8 cellular contexts compared by ENCODE assay signal in genomic region chr19:13162749-13163608, GRCh38. TPM values are rescaled to one million over a fixed set of nuclear protein-coding genes. Genes with fewer than 3 reads are reported as not detected.
DNase-seq lines count a peak whose midpoint lies in the region; ATAC-seq and TF ChIP-seq lines count a peak whose summit lies in the region.

No MANE protein-coding gene starts in this region.

- peak overlapping the region; percentile 82 for H3K27ac ChIP-seq in CD4-positive, alpha-beta memory T cell (ENCODE audit: low read depth, low read length)
- H3K27ac ChIP-seq in left ventricle myocardium inferior (replicated peaks), result peak overlapping the region; percentile 91

- intact Hi-C loops in CD4-positive, alpha-beta memory T cell (cut with micrococcal nuclease), result no loop called here
- intact Hi-C loops in left ventricle myocardium inferior (cut with micrococcal nuclease), result no loop called here

- CTCF ChIA-PET in CD4-positive, alpha-beta memory T cell (lab: Charles Lee; ENCODE audit: partially characterized antibody), result interaction anchor here (0.6 to 6.5 kb wide), 6 partner anchors 8 to 58 kb away, joined by 3 to 51 read pairs (median 12); partner anchors contain the start of genes IER2 and STX10

- H3K27me3 Mint-ChIP-seq in CD4-positive, alpha-beta memory T cell, result no peaks in the 10 kb centered on the region
- no peaks in the 10 kb centered on the region for H3K27me3 Mint-ChIP-seq in progenitor cell of endocrine pancreas

- H3K9me3 ChIP-seq in CD4-positive, alpha-beta memory T cell (ENCODE audit: control insufficient read depth in 1 of 2, low read length in 2 of 2), result no peaks in the 10 kb centered on the region
- H3K9me3 ChIP-seq in left ventricle myocardium inferior (replicated peaks), result no peaks in the 10 kb centered on the region

- H3K4me1 ChIP-seq in CD4-positive, alpha-beta memory T cell (ENCODE audit: insufficient read depth, low read length), result peaks cover 96% of the 10 kb centered on the region
- peaks cover 67% of the 10 kb centered on the region for H3K4me1 ChIP-seq in left ventricle myocardium inferior

- H3K9me3 Mint-ChIP-seq in CD4-positive, alpha-beta memory T cell, result no peaks in the 10 kb centered on the region
- H3K9me3 Mint-ChIP-seq in progenitor cell of endocrine pancreas (ENCODE audit: low read depth), result no peaks in the 10 kb centered on the region

- H3K27me3 ChIP-seq in CD4-positive, alpha-beta memory T cell (ENCODE audit: insufficient read depth, low read length), result no peaks in the 10 kb centered on the region
- no peaks in the 10 kb centered on the region for H3K27me3 ChIP-seq in left ventricle myocardium inferior (ENCODE audit: low read depth)

- ATAC-seq in GM21825 (IDR thresholded peaks at IDR 0.05; ENCODE audit: unreplicated experiment), result peak; percentile 43

- H3K4me3 ChIP-seq in CD4-positive, alpha-beta memory T cell (ENCODE audit: low read length in 2 of 2), result peak overlapping the region; percentile 58 to 91
- peak overlapping the region; percentile 59 for H3K4me3 ChIP-seq in left ventricle myocardium inferior

- H3K36me3 ChIP-seq in CD4-positive, alpha-beta memory T cell (ENCODE audit: insufficient read depth, low read length), result no peaks in the 10 kb centered on the region
- no peaks in the 10 kb centered on the region for H3K36me3 ChIP-seq in left ventricle myocardium inferior

- peak overlapping the region; percentile 94 to 99 (median 97) for H3K27ac Mint-ChIP-seq in CD4-positive, alpha-beta memory T cell
- peak overlapping the region; percentile 98 for H3K27ac Mint-ChIP-seq in progenitor cell of endocrine pancreas

- H3K4me1 Mint-ChIP-seq in CD4-positive, alpha-beta memory T cell, result peaks cover 45 to 85% (median 64%) of the 10 kb centered on the region in 4 donors
- H3K4me1 Mint-ChIP-seq in progenitor cell of endocrine pancreas (ENCODE audit: low read depth), result peaks cover 34% of the 10 kb centered on the region

- peak overlapping the region; percentile 83 to 91 (median 88) for H3K4me3 Mint-ChIP-seq in CD4-positive, alpha-beta memory T cell
- peak overlapping the region; percentile 69 for H3K4me3 Mint-ChIP-seq in progenitor cell of endocrine pancreas (ENCODE audit: low read depth)

- H3K36me3 Mint-ChIP-seq in CD4-positive, alpha-beta memory T cell, result peaks cover 0 to 2% of the 10 kb centered on the region in 2 donors
- no peaks in the 10 kb centered on the region for H3K36me3 Mint-ChIP-seq in progenitor cell of endocrine pancreas (ENCODE audit: insufficient read depth)

- no peak for TF ChIP-seq CTCF in left ventricle myocardium inferior (IDR thresholded peaks at IDR 0.05; ENCODE audit: borderline replicate concordance)
- TF ChIP-seq CTCF in progenitor cell of endocrine pancreas (IDR thresholded peaks at IDR 0.05; ENCODE audit: unreplicated experiment), result no peak

- POLR2A ChIA-PET in CD4-positive, alpha-beta memory T cell (lab: Charles Lee; ENCODE audit: partially characterized antibody), result interaction anchor here (0.5 to 11.9 kb wide), 12 partner anchors 6 to 67 kb away, joined by 3 to 415 read pairs (median 15); partner anchors contain the start of genes IER2, NACC1, STX10 and TRMT1

- DNase-seq in CD4-positive, alpha-beta memory T cell, result peak; percentile 69 to 89 (median 72)
- peak; percentile 97 for DNase-seq in NCI-H1436 (lab: John Stamatoyannopoulos, UW)
- peak; percentile 73 to 97 (median 77) for DNase-seq in T-helper 1 cell
- peak; percentile 97 for DNase-seq in amniotic epithelial cell (ENCODE audit: low read depth)
- DNase-seq in left ventricle myocardium inferior, result peak; percentile 97
- peak; percentile 88 for DNase-seq in progenitor cell of endocrine pancreas (ENCODE audit: low spot score, unreplicated experiment)
- peak; percentile 98 for DNase-seq in ureter (ENCODE audit: low spot score)

RNA-seq across cellular contexts. Expression of gene IER2, which starts 12.8 kb away (rescaled TPM):
- 100 to 1,000 TPM; 148 to 153 TPM for total RNA-seq in CD4-positive, alpha-beta memory T cell
- polyA plus RNA-seq in CD4-positive, alpha-beta memory T cell, result 100 to 1,000 TPM; 201 to 446 TPM
- 17.3 TPM for total RNA-seq in left ventricle myocardium inferior
- total RNA-seq in progenitor cell of endocrine pancreas, result 88.4 and 93.4 TPM in 2 replicates
- 94.0 TPM for total RNA-seq in ureter

RNA-seq across cellular contexts. Expression of gene STX10, which starts 12.8 kb away (rescaled TPM):
- 10 to 100 TPM; 63.7 to 64.0 TPM for total RNA-seq in CD4-positive, alpha-beta memory T cell
- 10 to 100 TPM; 57.9 to 64.2 TPM for polyA plus RNA-seq in CD4-positive, alpha-beta memory T cell
- total RNA-seq in left ventricle myocardium inferior, result 39.2 TPM
- total RNA-seq in progenitor cell of endocrine pancreas, result 49.2 and 55.9 TPM in 2 replicates
- 37.3 TPM for total RNA-seq in ureter

RNA-seq across cellular contexts. Expression of gene NACC1, which starts 44.9 kb away (rescaled TPM):
- 10 to 100 TPM; 25.8 to 34.1 TPM for total RNA-seq in CD4-positive, alpha-beta memory T cell
- 1 to 10 TPM in 1 of 2 donors, under 1 TPM in 1; 0.15 to 1.8 TPM for polyA plus RNA-seq in CD4-positive, alpha-beta memory T cell
- total RNA-seq in left ventricle myocardium inferior (35.4 TPM), progenitor cell of endocrine pancreas (92.3 and 103 TPM in 2 replicates), ureter (57.0 TPM)

RNA-seq across cellular contexts. Expression of gene TRMT1, which starts 46.4 kb away (rescaled TPM):
- 10 to 100 TPM; 70.6 to 78.4 TPM for total RNA-seq in CD4-positive, alpha-beta memory T cell
- 10 to 100 TPM; 18.0 to 24.9 TPM for polyA plus RNA-seq in CD4-positive, alpha-beta memory T cell
- total RNA-seq in left ventricle myocardium inferior, result 19.6 TPM
- 51.5 and 52.4 TPM in 2 replicates for total RNA-seq in progenitor cell of endocrine pancreas
- 54.6 TPM for total RNA-seq in ureter

Comparison
In these comparisons a context has a peak if more than half of its experiments do, and no peak if none do; other contexts are left out.
1. Peak in every context shown above with its lines: DNase-seq, ATAC-seq, H3K4me3 ChIP-seq and H3K27ac ChIP-seq.